ENCODE assay signal across 8 cellular contexts in genomic region chr19:57599377-57599760, GRCh38. TPM values are rescaled to one million over a fixed set of nuclear protein-coding genes. Genes with fewer than 3 reads are reported as not detected.
DNase-seq lines count a peak whose midpoint lies in the region; ATAC-seq, FAIRE-seq and TF ChIP-seq lines count a peak whose summit lies in the region.

No MANE protein-coding gene starts in this region.

- no peak overlapping the region for H3K18ac ChIP-seq in H9 (ENCODE audit: insufficient read length, low read depth, low read length)

- peaks cover 4% of the 10 kb centered on the region for H3K27me3 Mint-ChIP-seq in H9 (ENCODE audit: low read depth)

- H2AK5ac ChIP-seq in H9 (ENCODE audit: insufficient read length, low read length) = no peak overlapping the region

- TF ChIP-seq CTCF in BE2C (IDR thresholded peaks at IDR 0.05; ENCODE audit: low read depth, low read length) = no peak
- TF ChIP-seq CTCF in H9 (conservative IDR thresholded peaks at IDR 0.05) = no peak
- TF ChIP-seq CTCF in GM12878 (IDR thresholded peaks at IDR 0.05 in 2 of 3, conservative IDR thresholded peaks at IDR 0.05 in 1 of 3; ENCODE audit: control insufficient read depth in 2 of 3, extremely low read depth in 1 of 3, insufficient read depth in 1 of 3, low read depth in 3 of 3, low read length in 3 of 3) = no peak
- no peak for TF ChIP-seq CTCF in GM20000 (IDR thresholded peaks at IDR 0.05; ENCODE audit: extremely low read depth, missing control alignments)

- no peak overlapping the region for H4K8ac ChIP-seq in H9 (replicated peaks; ENCODE audit: insufficient read length, low read depth, low read length)

- no peak overlapping the region for H3K27ac Mint-ChIP-seq in H9

- peak overlapping the region; percentile 85 to 90 for H3K4me3 Mint-ChIP-seq in H9

- H3K4me3 ChIP-seq in BE2C (ENCODE audit: low read depth, low read length) (peak overlapping the region; percentile 89), GM12878 (peak overlapping the region; percentile 87), muscle layer of colon (ENCODE audit: low read depth in 1 of 2, low read length in 2 of 2) (peak overlapping the region; percentile 73 to 74)

- H4K5ac ChIP-seq in H9 (ENCODE audit: insufficient read length, low read depth, low read length) = no peak overlapping the region

- H3K4me2 ChIP-seq in H9 (ENCODE audit: insufficient read depth, insufficient read length, low read length) = peak overlapping the region; percentile 71
- H3K4me2 ChIP-seq in GM12878 (ENCODE audit: control insufficient read depth, insufficient read depth) = peak overlapping the region; percentile 81

- no peak for ATAC-seq in GM12878
- no peak for ATAC-seq in HG02973 (IDR thresholded peaks at IDR 0.05; ENCODE audit: unreplicated experiment)

- POLR2A ChIA-PET in GM12878 (lab: Charles Lee) = no interaction called here

- H3K56ac ChIP-seq in H9 (ENCODE audit: insufficient read length, low read depth, low read length) = no peak overlapping the region

- no CpG with 5 or more reads among the region's 8 CpGs for WGBS in H9 (ENCODE audit: extremely low coverage, insufficient read length, low lambda C conversion rate)
- 55% methylated on average over 8 of the region's 8 CpGs for WGBS in GM12878 (ENCODE audit: insufficient coverage, insufficient replicate concordance, low lambda C conversion rate, missing lambda C conversion rate)

- TF ChIP-seq POLR2A in GM12878 (IDR thresholded peaks at IDR 0.05; ENCODE audit: low read depth, low read length) = no peak

- H3K23me2 ChIP-seq in H9 (ENCODE audit: insufficient read length, low read depth, low read length, poor library complexity, severe bottlenecking) = peaks cover 10% of the 10 kb centered on the region

- no peak overlapping the region for H3T11ph ChIP-seq in H9 (ENCODE audit: low read length)

- H2BK12ac ChIP-seq in H9 (ENCODE audit: insufficient read length, low read depth, low read length) = no peak overlapping the region

- intact Hi-C loops in GM12878 (cut with micrococcal nuclease; ENCODE audit: unreplicated experiment) = no loop called here

- no peak overlapping the region for H2BK15ac ChIP-seq in H9 (ENCODE audit: low read depth, low read length)

- H4K20me1 ChIP-seq in H9 (ENCODE audit: control insufficient read depth, insufficient read depth, insufficient read length) (no peaks in the 10 kb centered on the region), GM12878 (ENCODE audit: control insufficient read depth, insufficient read depth) (no peaks in the 10 kb centered on the region)

- peaks cover 4 to 10% of the 10 kb centered on the region in 2 experiments for H3K4me1 Mint-ChIP-seq in H9

- SMC1A ChIA-PET in GM12878 (lab: Charles Lee; ENCODE audit: uncharacterized antibody, unreplicated experiment) = no interaction called here

- TF ChIP-seq RAD21 in GM12878 (IDR thresholded peaks at IDR 0.05; ENCODE audit: insufficient read depth, low read depth, low read length) = no peak

- H2BK120ac ChIP-seq in H9 (ENCODE audit: low read depth, low read length, poor library complexity, severe bottlenecking) = no peak overlapping the region

- H2BK20ac ChIP-seq in H9 (ENCODE audit: low read depth, low read length, poor library complexity, severe bottlenecking) = no peak overlapping the region

- no peaks in the 10 kb centered on the region; the same call in 1 of the 2 replicates for H3K4me1 ChIP-seq in BE2C
- H3K4me1 ChIP-seq in H9 (ENCODE audit: insufficient read depth, low read length) = no peaks in the 10 kb centered on the region
- no peaks in the 10 kb centered on the region for H3K4me1 ChIP-seq in GM12878 (ENCODE audit: control insufficient read depth, insufficient read depth, low read length)
- peaks cover 6% of the 10 kb centered on the region for H3K4me1 ChIP-seq in muscle layer of colon (ENCODE audit: insufficient read depth, low read length)

- no peak for FAIRE-seq in GM12878 (lab: Jason Lieb, UNC)

- in situ Hi-C loops in GM12878 (cut with MboI) = no loop called here

- no peak for TF ChIP-seq EP300 in GM12878 (IDR thresholded peaks at IDR 0.05; ENCODE audit: borderline replicate concordance in 1 of 2, control insufficient read depth in 1 of 2, low read depth in 2 of 2, low read length in 2 of 2)

- no peak for DNase-seq in BE2C
- no peak for DNase-seq in H9
- DNase-seq in GM12878 (ENCODE audit: low read depth, low spot score) = peak; percentile 15
- no peak for DNase-seq in stimulated activated CD4-positive, alpha-beta T cell treated with anti-CD3 and anti-CD28 coated beads, Interleukin-2, amount 100 ng/mL, for 24 hours
- no peak for DNase-seq in GM20000 (ENCODE audit: low spot score)
- DNase-seq in kidney tubule cell (ENCODE audit: low spot score) = no peak

- no TSS peak for BruUV-seq in GM12878 (replicated peaks; lab: Mats Ljungman, UMichigan)

- H3K9me3 ChIP-seq in BE2C (no peaks in the 10 kb centered on the region; the same call in 1 of the 2 replicates), H9 (ENCODE audit: control insufficient read depth, low read depth, low read length) (no peaks in the 10 kb centered on the region), GM12878 (replicated peaks; ENCODE audit: control insufficient read depth, insufficient read depth, low read length) (peaks cover 1% of the 10 kb centered on the region; the same call in 1 of the 3 replicates), muscle layer of colon (ENCODE audit: low read length) (peaks cover 4% of the 10 kb centered on the region)

- H3K36me3 ChIP-seq in BE2C (peaks cover 2% of the 10 kb centered on the region), GM12878 (ENCODE audit: control insufficient read depth in 2 of 2, insufficient read depth in 2 of 2, low read length in 1 of 2) (peaks cover 0 to 1% of the 10 kb centered on the region in 2 experiments; a peak in 1 of 4 replicates), muscle layer of colon (ENCODE audit: insufficient read depth, low read length) (peaks cover 2% of the 10 kb centered on the region)

- no peaks in the 10 kb centered on the region for H3K79me2 ChIP-seq in H9 (ENCODE audit: insufficient read depth, low read length)
- no peaks in the 10 kb centered on the region; the same call in 1 of the 2 replicates for H3K79me2 ChIP-seq in GM12878 (ENCODE audit: control insufficient read depth, insufficient read depth, low read length)

- no peak overlapping the region for H4K91ac ChIP-seq in H9 (ENCODE audit: insufficient read length, low read depth, low read length)

- H3K27ac ChIP-seq in H9 (ENCODE audit: insufficient read length, low read depth, low read length) (no peak overlapping the region), GM12878 (ENCODE audit: control insufficient read depth, insufficient read depth) (no peak overlapping the region), muscle layer of colon (ENCODE audit: low read depth, low read length) (peak overlapping the region; percentile 27)

- CTCF ChIA-PET in GM12878 (lab: Yijun Ruan, JAX) = no interaction called here

- peak overlapping the region; percentile 74 for H2AFZ ChIP-seq in H9 (ENCODE audit: low read length)
- H2AFZ ChIP-seq in GM12878 (ENCODE audit: control insufficient read depth, low read depth, low read length) = peak overlapping the region; percentile 93

- RAD21 ChIA-PET in GM12878 (lab: Charles Lee; ENCODE audit: unreplicated experiment) = no interaction called here

- H3K9ac ChIP-seq in H9 (ENCODE audit: extremely low read depth, insufficient read length, low read length) = no peak overlapping the region
- no peak overlapping the region for H3K9ac ChIP-seq in GM12878 (ENCODE audit: control insufficient read depth, insufficient read depth, low read length)
- no peak overlapping the region for H3K9ac ChIP-seq in muscle layer of colon (ENCODE audit: low read length)

- no peak overlapping the region for H3K23ac ChIP-seq in H9 (ENCODE audit: insufficient read length, low read depth, low read length)

- no peak overlapping the region for H3K4ac ChIP-seq in H9 (ENCODE audit: low read depth, low read length)

- H3K79me1 ChIP-seq in H9 (ENCODE audit: insufficient read depth, low read depth, low read length, poor library complexity, severe bottlenecking) = peaks cover 6% of the 10 kb centered on the region

- H3K14ac ChIP-seq in H9 (ENCODE audit: insufficient read depth, low read length) = no peak overlapping the region

- H3K27me3 ChIP-seq in BE2C = no peaks in the 10 kb centered on the region
- no peaks in the 10 kb centered on the region for H3K27me3 ChIP-seq in H9 (ENCODE audit: insufficient read depth, low read length)
- H3K27me3 ChIP-seq in GM12878 (replicated peaks in 1 of 2; ENCODE audit: control insufficient read depth in 2 of 2, insufficient read depth in 2 of 2, low read length in 1 of 2) = no peaks in the 10 kb centered on the region
- H3K27me3 ChIP-seq in muscle layer of colon (ENCODE audit: control insufficient read depth in 1 of 2, insufficient read depth in 2 of 2, low read length in 2 of 2) = no peaks in the 10 kb centered on the region

- peaks cover 16 to 29% (median 26%) of the 10 kb centered on the region in 3 experiments for H3K36me3 Mint-ChIP-seq in H9 (ENCODE audit: insufficient read depth in 1 of 3, low read depth in 3 of 3)

- peaks cover 4 to 33% of the 10 kb centered on the region in 2 experiments; a peak in 4 of 5 replicates for H3K9me3 Mint-ChIP-seq in H9

- no peak overlapping the region for H2BK5ac ChIP-seq in H9 (ENCODE audit: insufficient read length, low read length)

RNA-seq across cellular contexts. Expression of gene ZNF530, which starts 0.3 kb away (rescaled TPM):
- 6.5 TPM for polyA plus RNA-seq in BE2C (2012; ENCODE audit: insufficient read depth, insufficient read length, low read depth)
- total RNA-seq in H9 (2021) (7.9 and 9.3 TPM in 2 replicates), GM12878 (2014; rRNA removed) (9.3 and 9.9 TPM in 2 replicates), GM12878 (2014; rRNA removed; fragmentation: Illumina TruSeq; extraction: Trizol) (6.0 and 6.7 TPM in 2 replicates), GM12878 (2021) (6.4 and 7.5 TPM in 2 replicates)
- total RNA-seq in GM12878 (2013; cell fraction: nucleolus; rRNA removed) = 6.8 and 7.1 TPM in 2 replicates
- polyA plus RNA-seq in GM12878 (2011; ENCODE audit: low read depth) = 2.6 TPM
- polyA plus RNA-seq in GM12878 (2011; rRNA removed) (3.7 and 3.9 TPM in 2 replicates), GM12878 (2014; fragmentation: Illumina TruSeq; extraction: Trizol) (5.5 and 6.9 TPM in 2 replicates), GM12878 (2014; fragmentation: Nextera tagmentation; extraction: Ambion mirVana) (1 to 10 TPM; 1.9 to 2.1 TPM), GM12878 (2014; rRNA removed) (8.8 and 12.9 TPM in 2 replicates), GM12878 (2016; fragmentation: Nextera tagmentation; extraction: Ambion mirVana) (1 to 10 TPM; 6.5 to 8.3 TPM)
- 3.7 and 4.0 TPM in 2 replicates for polyA plus RNA-seq in GM12878 (2011; cell fraction: cytosol; rRNA removed)
- 4.4 and 6.1 TPM in 2 replicates for polyA plus RNA-seq in GM12878 (2011; cell fraction: nucleus; rRNA removed)
- 4.6 and 5.9 TPM in 2 replicates for polyA plus RNA-seq in GM12878 (2012)
- 4.0 TPM in 2 replicates for polyA minus RNA-seq in GM12878 (2011; rRNA and poly(A)+ RNA removed)
- 1.3 and 2.0 TPM in 2 replicates for polyA minus RNA-seq in GM12878 (2011; cell fraction: cytosol; rRNA and poly(A)+ RNA removed)
- polyA minus RNA-seq in GM12878 (2011; cell fraction: nucleus; rRNA and poly(A)+ RNA removed) = 8.0 and 11.2 TPM in 2 replicates

RNA-seq across cellular contexts. Expression of gene ZNF134, which starts 14.7 kb away (rescaled TPM):
- polyA plus RNA-seq in BE2C (2012; ENCODE audit: insufficient read depth, insufficient read length, low read depth) = 26.0 TPM
- total RNA-seq in H9 (2021) (43.2 and 44.1 TPM in 2 replicates), GM12878 (2014; rRNA removed) (14.3 and 17.6 TPM in 2 replicates), GM12878 (2014; rRNA removed; fragmentation: Illumina TruSeq; extraction: Trizol) (9.8 and 10.0 TPM in 2 replicates), GM12878 (2021) (10.8 and 13.2 TPM in 2 replicates)
- 26.0 and 35.0 TPM in 2 replicates for total RNA-seq in GM12878 (2013; cell fraction: nucleolus; rRNA removed)
- polyA plus RNA-seq in GM12878 (2011; ENCODE audit: low read depth) = 9.0 TPM
- polyA plus RNA-seq in GM12878 (2011; rRNA removed) (6.9 and 8.3 TPM in 2 replicates), GM12878 (2014; fragmentation: Illumina TruSeq; extraction: Trizol) (7.9 and 9.5 TPM in 2 replicates), GM12878 (2014; fragmentation: Nextera tagmentation; extraction: Ambion mirVana) (1 to 10 TPM; 1.6 to 2.6 TPM), GM12878 (2014; rRNA removed) (10.6 and 12.2 TPM in 2 replicates), GM12878 (2016; fragmentation: Nextera tagmentation; extraction: Ambion mirVana) (10 to 100 TPM in 1 of 2 experiments, 1 to 10 TPM in 1; 9.7 to 10.5 TPM)
- 6.6 TPM in 2 replicates for polyA plus RNA-seq in GM12878 (2011; cell fraction: cytosol; rRNA removed)
- polyA plus RNA-seq in GM12878 (2011; cell fraction: nucleus; rRNA removed) = 6.5 and 6.8 TPM in 2 replicates
- polyA plus RNA-seq in GM12878 (2012) = 8.3 and 9.2 TPM in 2 replicates
- 7.1 and 10.2 TPM in 2 replicates for polyA minus RNA-seq in GM12878 (2011; rRNA and poly(A)+ RNA removed)
- polyA minus RNA-seq in GM12878 (2011; cell fraction: cytosol; rRNA and poly(A)+ RNA removed) = 2.1 and 2.8 TPM in 2 replicates
- polyA minus RNA-seq in GM12878 (2011; cell fraction: nucleus; rRNA and poly(A)+ RNA removed) = 7.7 and 9.7 TPM in 2 replicates

RNA-seq across cellular contexts. Expression of gene ZIK1, which starts 15.4 kb away (rescaled TPM):
- 9.0 TPM for polyA plus RNA-seq in BE2C (2012; ENCODE audit: insufficient read depth, insufficient read length, low read depth)
- total RNA-seq in H9 (2021) (27.8 and 28.1 TPM in 2 replicates), GM12878 (2014; rRNA removed) (3.5 and 4.6 TPM in 2 replicates), GM12878 (2014; rRNA removed; fragmentation: Illumina TruSeq; extraction: Trizol) (3.9 and 4.7 TPM in 2 replicates), GM12878 (2021) (3.3 and 3.5 TPM in 2 replicates)
- total RNA-seq in GM12878 (2013; cell fraction: nucleolus; rRNA removed) = 6.4 and 8.4 TPM in 2 replicates
- 3.0 TPM for polyA plus RNA-seq in GM12878 (2011; ENCODE audit: low read depth)
- polyA plus RNA-seq in GM12878 (2011; rRNA removed) (2.4 and 3.1 TPM in 2 replicates), GM12878 (2014; fragmentation: Illumina TruSeq; extraction: Trizol) (2.8 and 3.5 TPM in 2 replicates), GM12878 (2014; fragmentation: Nextera tagmentation; extraction: Ambion mirVana) (1 to 10 TPM in 1 of 2 experiments, under 1 TPM in 1; 0.45 to 1.1 TPM), GM12878 (2014; rRNA removed) (2.3 TPM in 2 replicates), GM12878 (2016; fragmentation: Nextera tagmentation; extraction: Ambion mirVana) (1 to 10 TPM; 2.5 to 3.3 TPM)
- 1.6 and 2.3 TPM in 2 replicates for polyA plus RNA-seq in GM12878 (2011; cell fraction: cytosol; rRNA removed)
- polyA plus RNA-seq in GM12878 (2011; cell fraction: nucleus; rRNA removed) = 2.5 and 3.2 TPM in 2 replicates
- 2.5 and 2.7 TPM in 2 replicates for polyA plus RNA-seq in GM12878 (2012)
- 4.0 and 4.2 TPM in 2 replicates for polyA minus RNA-seq in GM12878 (2011; rRNA and poly(A)+ RNA removed)
- 0.53 and 2.9 TPM in 2 replicates for polyA minus RNA-seq in GM12878 (2011; cell fraction: cytosol; rRNA and poly(A)+ RNA removed)
- 3.6 and 6.4 TPM in 2 replicates for polyA minus RNA-seq in GM12878 (2011; cell fraction: nucleus; rRNA and poly(A)+ RNA removed)

RNA-seq across cellular contexts. Expression of gene ZNF416, which starts 20.7 kb away (rescaled TPM):
- polyA plus RNA-seq in BE2C (2012; ENCODE audit: insufficient read depth, insufficient read length, low read depth) = 4.9 TPM
- total RNA-seq in H9 (2021) (10.9 and 11.4 TPM in 2 replicates), GM12878 (2014; rRNA removed) (5.2 and 5.4 TPM in 2 replicates), GM12878 (2014; rRNA removed; fragmentation: Illumina TruSeq; extraction: Trizol) (5.1 and 5.3 TPM in 2 replicates), GM12878 (2021) (5.3 TPM in 2 replicates)
- total RNA-seq in GM12878 (2013; cell fraction: nucleolus; rRNA removed) = 14.0 and 15.4 TPM in 2 replicates
- polyA plus RNA-seq in GM12878 (2011; ENCODE audit: low read depth) = 4.6 TPM
- polyA plus RNA-seq in GM12878 (2011; rRNA removed) (3.9 TPM in 2 replicates), GM12878 (2014; fragmentation: Illumina TruSeq; extraction: Trizol) (4.1 and 5.4 TPM in 2 replicates), GM12878 (2014; fragmentation: Nextera tagmentation; extraction: Ambion mirVana) (1 to 10 TPM; 1.2 to 1.6 TPM), GM12878 (2014; rRNA removed) (3.2 and 3.9 TPM in 2 replicates), GM12878 (2016; fragmentation: Nextera tagmentation; extraction: Ambion mirVana) (1 to 10 TPM; 4.4 to 5.1 TPM)
- polyA plus RNA-seq in GM12878 (2011; cell fraction: cytosol; rRNA removed) = 3.1 and 3.5 TPM in 2 replicates
- polyA plus RNA-seq in GM12878 (2011; cell fraction: nucleus; rRNA removed) = 4.2 and 5.3 TPM in 2 replicates
- polyA plus RNA-seq in GM12878 (2012) = 2.8 and 3.4 TPM in 2 replicates
- 8.6 and 12.4 TPM in 2 replicates for polyA minus RNA-seq in GM12878 (2011; rRNA and poly(A)+ RNA removed)
- 1.7 and 2.8 TPM in 2 replicates for polyA minus RNA-seq in GM12878 (2011; cell fraction: cytosol; rRNA and poly(A)+ RNA removed)
- 10.0 TPM in 2 replicates for polyA minus RNA-seq in GM12878 (2011; cell fraction: nucleus; rRNA and poly(A)+ RNA removed)

RNA-seq across cellular contexts. Expression of gene ZNF211, which starts 33.6 kb away (rescaled TPM):
- polyA plus RNA-seq in BE2C (2012; ENCODE audit: insufficient read depth, insufficient read length, low read depth) = 13.3 TPM
- total RNA-seq in H9 (2021) (12.9 and 14.8 TPM in 2 replicates), GM12878 (2014; rRNA removed) (10.7 and 11.1 TPM in 2 replicates), GM12878 (2014; rRNA removed; fragmentation: Illumina TruSeq; extraction: Trizol) (9.6 and 9.8 TPM in 2 replicates), GM12878 (2021) (8.6 and 9.4 TPM in 2 replicates)
- total RNA-seq in GM12878 (2013; cell fraction: nucleolus; rRNA removed) = 19.8 and 20.5 TPM in 2 replicates
- 9.4 TPM for polyA plus RNA-seq in GM12878 (2011; ENCODE audit: low read depth)
- polyA plus RNA-seq in GM12878 (2011; rRNA removed) (20.6 and 22.0 TPM in 2 replicates), GM12878 (2014; fragmentation: Illumina TruSeq; extraction: Trizol) (9.3 and 12.2 TPM in 2 replicates), GM12878 (2014; fragmentation: Nextera tagmentation; extraction: Ambion mirVana) (1 to 10 TPM; 2.1 to 3.6 TPM), GM12878 (2014; rRNA removed) (8.5 and 9.1 TPM in 2 replicates), GM12878 (2016; fragmentation: Nextera tagmentation; extraction: Ambion mirVana) (10 to 100 TPM in 1 of 2 experiments, 1 to 10 TPM in 1; 6.7 to 10.3 TPM)
- polyA plus RNA-seq in GM12878 (2011; cell fraction: cytosol; rRNA removed) = 11.2 and 12.7 TPM in 2 replicates
- 21.5 and 34.9 TPM in 2 replicates for polyA plus RNA-seq in GM12878 (2011; cell fraction: nucleus; rRNA removed)
- polyA plus RNA-seq in GM12878 (2012) = 8.0 and 10.3 TPM in 2 replicates
- 10.6 and 14.8 TPM in 2 replicates for polyA minus RNA-seq in GM12878 (2011; rRNA and poly(A)+ RNA removed)
- 4.5 and 4.9 TPM in 2 replicates for polyA minus RNA-seq in GM12878 (2011; cell fraction: cytosol; rRNA and poly(A)+ RNA removed)
- polyA minus RNA-seq in GM12878 (2011; cell fraction: nucleus; rRNA and poly(A)+ RNA removed) = 18.4 and 23.5 TPM in 2 replicates
